Comparison of ENCODE assay signal across 15 cellular contexts in the genomic region with DNA sequence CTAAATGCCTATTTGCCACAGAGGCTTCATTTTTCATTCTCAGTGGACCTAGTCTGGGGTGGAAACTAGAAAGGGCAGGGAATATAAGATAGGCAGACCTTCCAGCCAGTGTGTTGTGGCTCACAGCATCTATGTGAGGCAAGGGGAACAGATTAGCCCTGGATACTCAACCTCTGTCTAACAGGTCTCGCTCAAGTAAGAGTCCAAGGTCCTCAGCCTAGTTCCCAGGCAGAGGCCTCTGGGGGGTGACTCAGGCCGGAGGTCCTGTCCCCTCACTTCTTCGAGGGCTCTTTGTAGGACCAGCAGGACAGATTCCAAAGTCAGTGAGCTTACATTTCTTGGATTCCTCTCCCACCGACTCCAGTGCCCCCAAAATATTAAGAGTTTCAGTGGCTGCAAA.
DNase-seq lines count a peak whose midpoint lies in the region; ATAC-seq and TF ChIP-seq lines count a peak whose summit lies in the region.
"Had no signal": no experiment of that assay in that cellular context is flagged by ENCODE, and none has a peak within 500 bp of the region (broad histone marks: within the 10 kb centered on the region; RNA-seq: fewer than 3 reads in every experiment).

No MANE protein-coding gene starts in this region.

- no peaks in the 10 kb centered on the region for H3K4me1 Mint-ChIP-seq in endodermal cell
- peaks cover 16% of the 10 kb centered on the region for H3K4me1 Mint-ChIP-seq in stimulated activated memory B cell treated with anti-CD40 and anti-IgM and Interleukin-4, amounts not matched to agents 10 μg/mL and 1 μg/mL and 100 μg/mL, for 72 hours

- H3K27me3 ChIP-seq in BLaER1 (no peaks in the 10 kb centered on the region), IMR-90 (ENCODE audit: control insufficient read depth, insufficient read depth, low read length) (no peaks in the 10 kb centered on the region), endodermal cell (ENCODE audit: control insufficient read depth, insufficient read depth, low read length, poor library complexity, severe bottlenecking) (no peaks in the 10 kb centered on the region)

- dilution Hi-C loops in IMR-90 (cut with HindIII; ENCODE audit: low sequenced_read_pairs, unreplicated experiment): loop anchor here (25.0 kb wide), 1 partner anchor 137 kb away; no protein-coding TSS in a partner anchor

- peaks cover 84% of the 10 kb centered on the region for H3K36me3 Mint-ChIP-seq in endodermal cell (ENCODE audit: low read depth)
- peaks cover 57% of the 10 kb centered on the region for H3K36me3 Mint-ChIP-seq in stimulated activated memory B cell treated with anti-CD40 and anti-IgM and Interleukin-4, amounts not matched to agents 10 μg/mL and 1 μg/mL and 100 μg/mL, for 72 hours

- peaks cover 99% of the 10 kb centered on the region for H3K4me1 ChIP-seq in BLaER1
- peaks cover 14% of the 10 kb centered on the region for H3K4me1 ChIP-seq in IMR-90 (ENCODE audit: control insufficient read depth, insufficient read depth, low read length)
- no peaks in the 10 kb centered on the region for H3K4me1 ChIP-seq in endodermal cell (ENCODE audit: control insufficient read depth, insufficient read depth, low read length)

- H3K18ac ChIP-seq in IMR-90 (ENCODE audit: low read depth, low read length): no peak overlapping the region

- 0 out of 2 replicates have a peak overlapping the region, but pooled peaks have one; percentile 16 for H4K91ac ChIP-seq in IMR-90 (ENCODE audit: insufficient read depth, low read depth, low read length)

- H4K8ac ChIP-seq in IMR-90 (ENCODE audit: low read depth in 2 of 2, low read length in 2 of 2): no peak overlapping the region

- in situ Hi-C loops in IMR-90 (cut with MboI; ENCODE audit: low sequenced_read_pairs): no loop called here
- in situ Hi-C loops in GM13976 (cut with MboI; ENCODE audit: low sequenced_read_pairs, unreplicated experiment): no loop called here

- H2AFZ ChIP-seq in IMR-90 (replicated peaks; ENCODE audit: low read length, poor library complexity): no peak overlapping the region

- no CpG with 5 or more reads among the region's 4 CpGs for WGBS in IMR-90 (ENCODE audit: extremely low coverage in 2 of 2, insufficient read length in 1 of 2), 2 experiments
- 97% methylated on average over 4 of the region's 4 CpGs for WGBS in endodermal cell (ENCODE audit: insufficient coverage in 1 of 2, insufficient read length in 1 of 2), 2 experiments

- H2BK120ac ChIP-seq in IMR-90 (ENCODE audit: low read depth, low read length): no peak overlapping the region

- H3K27ac Mint-ChIP-seq in endodermal cell: peak overlapping the region; percentile 76
- H3K27ac Mint-ChIP-seq in stimulated activated memory B cell treated with anti-CD40 and anti-IgM and Interleukin-4, amounts not matched to agents 10 μg/mL and 1 μg/mL and 100 μg/mL, for 72 hours: peak overlapping the region; percentile 17
- H3K27ac Mint-ChIP-seq: CD4-positive, alpha-beta T cell; HFFc6 had no signal

- no peak for TF ChIP-seq CTCF in IMR-90 (conservative IDR thresholded peaks at IDR 0.05; ENCODE audit: low read depth, low read length)
- no peak for TF ChIP-seq CTCF in endodermal cell (conservative IDR thresholded peaks at IDR 0.05)
- no peak for TF ChIP-seq CTCF in GM13976 (IDR thresholded peaks at IDR 0.05; ENCODE audit: borderline replicate concordance, control extremely low read depth, extremely low read depth, insufficient read depth, missing control alignments)

- H3K36me3 ChIP-seq in BLaER1: peaks cover 100% of the 10 kb centered on the region
- peaks cover 28% of the 10 kb centered on the region for H3K36me3 ChIP-seq in IMR-90 (ENCODE audit: control insufficient read depth, insufficient read depth, low read length)
- H3K36me3 ChIP-seq in endodermal cell (ENCODE audit: control insufficient read depth, insufficient read depth, low read length): peaks cover 91% of the 10 kb centered on the region

- POLR2A ChIA-PET in IMR-90 (lab: Charles Lee; ENCODE audit: unreplicated experiment): no interaction called here

- BruUV-seq in IMR-90 (replicated peaks; lab: Mats Ljungman, UMichigan): no TSS peak

- peaks cover 49 to 65% of the 10 kb centered on the region in 2 experiments for H3K79me1 ChIP-seq in IMR-90 (ENCODE audit: low read depth in 1 of 2, low read length in 2 of 2)

- H3K9me1 ChIP-seq in IMR-90 (ENCODE audit: insufficient read depth, low read length): peaks cover 9% of the 10 kb centered on the region

- intact Hi-C loops in IMR-90 (cut with micrococcal nuclease): no loop called here

- no peak for DNase-seq in IMR-90
- no peak for DNase-seq in endodermal cell
- DNase-seq in GM13976 (ENCODE audit: low spot score): no peak
- no peak for DNase-seq in RPMI8226
- no peak for DNase-seq in activated CD8-positive, alpha-beta memory T cell treated with anti-CD3 and anti-CD28 coated beads, Interleukin-2, amount 50 U/mL, for 4 hours
- DNase-seq: ACHN; C1 segment of cervical spinal cord; CD4-positive, alpha-beta T cell; DMS79; HCEC 1CT; HFFc6 had no signal

- H3K4ac ChIP-seq in IMR-90 (ENCODE audit: low read depth, low read length): no peak overlapping the region

- no peak overlapping the region for H2BK15ac ChIP-seq in IMR-90 (ENCODE audit: low read depth, low read length)

- H3K9me3 ChIP-seq in BLaER1 (no peaks in the 10 kb centered on the region), IMR-90 (ENCODE audit: control insufficient read depth, insufficient read depth, low read length) (no peaks in the 10 kb centered on the region), endodermal cell (ENCODE audit: control insufficient read depth, low read length) (no peaks in the 10 kb centered on the region)

- TF ChIP-seq POLR2A in IMR-90 (IDR thresholded peaks at IDR 0.05; ENCODE audit: low read depth, low read length): no peak

- TF ChIP-seq RAD21 in IMR-90 (IDR thresholded peaks at IDR 0.05; ENCODE audit: low read length): no peak

- no peak overlapping the region for H3K4me3 Mint-ChIP-seq in endodermal cell
- no peak overlapping the region for H3K4me3 Mint-ChIP-seq in stimulated activated memory B cell treated with anti-CD40 and anti-IgM and Interleukin-4, amounts not matched to agents 10 μg/mL and 1 μg/mL and 100 μg/mL, for 72 hours
- H3K4me3 Mint-ChIP-seq: CD4-positive, alpha-beta T cell; HFFc6; IgD-negative memory B cell had no signal

- H3K9ac ChIP-seq in BLaER1 (no peak overlapping the region), IMR-90 (ENCODE audit: low read depth, low read length) (no peak overlapping the region), endodermal cell (ENCODE audit: extremely low read depth, low read length, poor library complexity, severe bottlenecking) (no peak overlapping the region)

- H3K4me2 ChIP-seq in BLaER1 (peak overlapping the region; percentile 74), IMR-90 (ENCODE audit: low read depth, low read length) (no peak overlapping the region)

- H4K20me1 ChIP-seq in BLaER1 (peaks cover 99% of the 10 kb centered on the region), IMR-90 (ENCODE audit: insufficient read depth, low read length) (no peaks in the 10 kb centered on the region)

- no peak overlapping the region for H2BK20ac ChIP-seq in IMR-90 (ENCODE audit: low read depth, low read length)

- H2AK9ac ChIP-seq in IMR-90 (replicated peaks; ENCODE audit: low read depth, low read length, poor library complexity): no peak overlapping the region

- H3K27me3 Mint-ChIP-seq in endodermal cell (ENCODE audit: insufficient read depth): no peaks in the 10 kb centered on the region
- no peaks in the 10 kb centered on the region for H3K27me3 Mint-ChIP-seq in stimulated activated memory B cell treated with anti-CD40 and anti-IgM and Interleukin-4, amounts not matched to agents 10 μg/mL and 1 μg/mL and 100 μg/mL, for 72 hours
- H3K27me3 Mint-ChIP-seq: CD4-positive, alpha-beta T cell; IgD-negative memory B cell had no signal

- CTCF ChIA-PET in IMR-90 (lab: Yijun Ruan, JAX): no interaction called here

- H2AK5ac ChIP-seq in IMR-90 (ENCODE audit: low read depth, low read length): no peak overlapping the region

- no peak overlapping the region for H3K56ac ChIP-seq in IMR-90 (ENCODE audit: extremely low read depth, insufficient read depth, low read length)

- no peak overlapping the region for H3K23ac ChIP-seq in IMR-90 (ENCODE audit: low read depth, low read length)

- H3K9me3 Mint-ChIP-seq in endodermal cell: no peaks in the 10 kb centered on the region
- H3K9me3 Mint-ChIP-seq in stimulated activated memory B cell treated with anti-CD40 and anti-IgM and Interleukin-4, amounts not matched to agents 10 μg/mL and 1 μg/mL and 100 μg/mL, for 72 hours: no peaks in the 10 kb centered on the region
- H3K9me3 Mint-ChIP-seq: CD4-positive, alpha-beta T cell; HFFc6; IgD-negative memory B cell had no signal

- H3K27ac ChIP-seq in BLaER1 (peak overlapping the region; percentile 69), IMR-90 (ENCODE audit: insufficient read depth, low read length) (no peak overlapping the region), endodermal cell (ENCODE audit: low read depth, low read length) (no peak overlapping the region)

- no peak overlapping the region for H4K5ac ChIP-seq in IMR-90 (ENCODE audit: low read depth, low read length)

- H3K14ac ChIP-seq in IMR-90 (replicated peaks; ENCODE audit: low read depth, low read length): no peak overlapping the region

- H2BK5ac ChIP-seq in IMR-90 (ENCODE audit: low read depth, low read length, poor library complexity, severe bottlenecking): no peak overlapping the region

- no peak overlapping the region for H3K4me3 ChIP-seq in BLaER1
- H3K4me3 ChIP-seq in IMR-90 (ENCODE audit: insufficient read depth, low read depth, low read length): no peak overlapping the region
- no peak overlapping the region for H3K4me3 ChIP-seq in endodermal cell (ENCODE audit: low read length)
- H3K4me3 ChIP-seq: GM12878 had no signal

- no peak for ATAC-seq in IMR-90 (ENCODE audit: low read depth)
- no peak for ATAC-seq in stimulated activated memory B cell treated with anti-CD40 and anti-IgM and Interleukin-4, amounts not matched to agents 10 μg/mL and 1 μg/mL and 100 μg/mL, for 72 hours
- ATAC-seq: GM12878 had no signal

TF ChIP-seq in IMR-90, 13 proteins besides CTCF, POLR2A, EP300 and RAD21:
- no peak for TF ChIP-seq NFE2L2 (IDR thresholded peaks at IDR 0.05; ENCODE audit: low read depth, low read length)
- no peak for TF ChIP-seq MAFK (IDR thresholded peaks at IDR 0.05; ENCODE audit: low read depth, low read length)
TF ChIP-seq in IMR-90: peak in this region for 0.
